ENCODE assay signal across 8 cellular contexts in genomic region chr12:113184098-113184899, GRCh38. TPM values are rescaled to one million over a fixed set of nuclear protein-coding genes. Genes with fewer than 3 reads are reported as not detected.
DNase-seq lines count a peak whose midpoint lies in the region; ATAC-seq, FAIRE-seq and TF ChIP-seq lines count a peak whose summit lies in the region.

No MANE protein-coding gene starts in this region.

- H3K9me3 ChIP-seq in lung (ENCODE audit: control insufficient read depth in 2 of 2, insufficient read depth in 1 of 2, low read length in 1 of 2) = no peaks in the 10 kb centered on the region

- ATAC-seq in GM21529 (IDR thresholded peaks at IDR 0.05; ENCODE audit: unreplicated experiment) (peak; percentile 50), lung (ENCODE audit: insufficient read depth, low FRiP score) (peak; percentile 7)

- H3K36me3 ChIP-seq in lung (ENCODE audit: control insufficient read depth in 2 of 2, insufficient read depth in 2 of 2, low read length in 2 of 2) = peaks cover 0 to 15% of the 10 kb centered on the region in 2 donors

- WGBS in lung, 2 donors = 30 to 34% methylated on average over 26 of the region's 26 CpGs

- peak overlapping the region; percentile 90 to 99 for H3K27ac ChIP-seq in lung (ENCODE audit: low read depth in 1 of 2, low read length in 1 of 2)

- DNase-seq in MCF 10A (ENCODE audit: unreplicated experiment) (no peak), lung (ENCODE audit: low spot score) (no peak), urothelium cell line (ENCODE audit: low spot score) (peak; percentile 41), inferior parietal cortex (ENCODE audit: extremely low spot score) (no peak)
- DNase-seq in effector CD8-positive, alpha-beta T cell (lab: John Stamatoyannopoulos, UW) = no peak

- H3K4me1 Mint-ChIP-seq in IgD-negative memory B cell (peaks cover 21 to 25% (median 25%) of the 10 kb centered on the region in 3 donors), MCF 10A (ENCODE audit: insufficient read depth, unreplicated experiment) (peaks cover 11% of the 10 kb centered on the region)

- no TSS peak for BruUV-seq in MCF 10A (replicated peaks; lab: Mats Ljungman, UMichigan)

- H3K4me1 ChIP-seq in lung (ENCODE audit: control insufficient read depth in 2 of 2, insufficient read depth in 2 of 2, low read length in 2 of 2) = peaks cover 0 to 9% of the 10 kb centered on the region in 2 donors

- TF ChIP-seq CTCF in MCF 10A (IDR thresholded peaks at IDR 0.05; ENCODE audit: unreplicated experiment) (no peak), lung (IDR thresholded peaks at IDR 0.05; ENCODE audit: control extremely low read depth, extremely low read depth) (no peak)

- H3K36me3 Mint-ChIP-seq in IgD-negative memory B cell (peaks cover 6% of the 10 kb centered on the region), MCF 10A (ENCODE audit: insufficient read depth, unreplicated experiment) (peaks cover 49% of the 10 kb centered on the region)

- FAIRE-seq in urothelium cell line (lab: Jason Lieb, UNC) = no peak

- H3K27ac Mint-ChIP-seq in IgD-negative memory B cell = peak overlapping the region; percentile 95 to 99 (median 96)
- peak overlapping the region; percentile 94 for H3K27ac Mint-ChIP-seq in MCF 10A (ENCODE audit: low read depth, unreplicated experiment)

- H3K27me3 Mint-ChIP-seq in IgD-negative memory B cell (no peaks in the 10 kb centered on the region), MCF 10A (ENCODE audit: insufficient read depth, unreplicated experiment) (no peaks in the 10 kb centered on the region)

- peak overlapping the region; percentile 74 for H3K4me3 ChIP-seq in GM08714 (ENCODE audit: low read length)
- peak overlapping the region; percentile 89 for H3K4me3 ChIP-seq in lung

- no peaks in the 10 kb centered on the region for H3K9me3 Mint-ChIP-seq in IgD-negative memory B cell
- H3K9me3 Mint-ChIP-seq in MCF 10A (ENCODE audit: unreplicated experiment) = no peaks in the 10 kb centered on the region

- POLR2A ChIA-PET in MCF 10A (lab: Yijun Ruan, JAX) = interaction anchor here (0.5 to 5.6 kb wide), 16 partner anchors 9 to 254 kb away, joined by 3 to 32 read pairs (median 4); partner anchors contain the start of genes PLBD2, SLC8B1 and TPCN1

- CTCF ChIA-PET in MCF 10A (lab: Yijun Ruan, JAX) = interaction anchor here (0.6 to 1.6 kb wide), 2 partner anchors 10 to 12 kb away, joined by 3 to 13 read pairs; no protein-coding TSS in a partner anchor

- no peaks in the 10 kb centered on the region for H3K27me3 ChIP-seq in lung (ENCODE audit: control insufficient read depth, insufficient read depth)

- H3K4me3 Mint-ChIP-seq in IgD-negative memory B cell = peak overlapping the region; percentile 92 to 98 (median 96)
- peak overlapping the region; percentile 91 for H3K4me3 Mint-ChIP-seq in MCF 10A (ENCODE audit: unreplicated experiment)

- intact Hi-C loops in MCF 10A (cut with micrococcal nuclease) = no loop called here

RNA-seq across cellular contexts. Expression of gene DDX54, which starts 1.0 kb away (rescaled TPM):
- polyA plus RNA-seq in IgD-negative memory B cell (34.2 TPM), lung (10 to 100 TPM; 43.6 to 60.2 TPM)
- total RNA-seq in MCF 10A (2022) (67.3 and 75.8 TPM in 2 replicates), lung (10 to 100 TPM; 17.9 to 75.3 TPM)

RNA-seq across cellular contexts. Expression of gene RITA1, which starts 1.2 kb away (rescaled TPM):
- polyA plus RNA-seq in IgD-negative memory B cell (24.1 TPM), lung (10 to 100 TPM; 12.3 to 16.2 TPM)
- total RNA-seq in MCF 10A (2022) (17.5 and 17.9 TPM in 2 replicates), lung (10 to 100 TPM in 1 of 2 donors, 1 to 10 TPM in 1; 9.1 to 19.7 TPM)

RNA-seq across cellular contexts. Expression of gene CFAP73, which starts 34.8 kb away (rescaled TPM):
- polyA plus RNA-seq in IgD-negative memory B cell (not detected), lung (10 to 100 TPM; 10.4 to 14.6 TPM)
- total RNA-seq in MCF 10A (2022) (not detected in 2 replicates), lung (10 to 100 TPM; 14.6 to 40.6 TPM)

RNA-seq across cellular contexts. Expression of gene TPCN1, which starts 37.0 kb away (rescaled TPM):
- polyA plus RNA-seq in IgD-negative memory B cell (17.4 TPM), lung (10 to 100 TPM; 20.8 to 29.4 TPM)
- total RNA-seq in MCF 10A (2022) (42.7 and 43.0 TPM in 2 replicates), lung (10 to 100 TPM; 32.0 to 61.7 TPM)

RNA-seq across cellular contexts. Expression of gene RASAL1, which starts 48.7 kb away (rescaled TPM):
- polyA plus RNA-seq in IgD-negative memory B cell = not detected
- total RNA-seq in MCF 10A (2022) = not detected in 2 replicates
- total RNA-seq in lung = under 1 TPM; 0.58 to 0.65 TPM
- polyA plus RNA-seq in lung = 1 to 10 TPM in 1 of 2 donors, under 1 TPM in 1; 0.09 to 1.8 TPM

Comparison
In these comparisons a context has a peak if more than half of its experiments do, and no peak if none do; other contexts are left out.
1. RNA of gene CFAP73, which starts 34.8 kb away (total RNA-seq): 14.6 to 40.6 TPM in lung; not detected in MCF 10A; every median in the first group is over 10 times any median in the second.